Comparison of ENCODE assay signal across 7 cellular contexts in genomic region chr1:52056937-52057231, GRCh38. TPM values are rescaled to one million over a fixed set of nuclear protein-coding genes. Genes with fewer than 3 reads are reported as not detected.
A peak's percentile ranks its signal among the peaks of the same experiment; 100 is the strongest.
DNase-seq lines count a peak whose midpoint lies in the region; ATAC-seq and TF ChIP-seq lines count a peak whose summit lies in the region.

No MANE protein-coding gene starts in this region.

- peaks cover 5% of the 10 kb centered on the region for H3K36me3 Mint-ChIP-seq in neural crest cell (ENCODE audit: low read depth)

- no peaks in the 10 kb centered on the region for H3K27me3 Mint-ChIP-seq in neural crest cell (ENCODE audit: low read depth)

- H3K4me1 ChIP-seq in HUES64 (ENCODE audit: insufficient read depth, low read length), result peaks cover 21% of the 10 kb centered on the region
- H3K4me1 ChIP-seq in colonic mucosa, result peaks cover 10% of the 10 kb centered on the region

- peak overlapping the region; percentile 75 for H3K4me3 ChIP-seq in HUES64 (ENCODE audit: low read length)
- H3K4me3 ChIP-seq in colonic mucosa, result peak overlapping the region; percentile 77

- no peaks in the 10 kb centered on the region for H3K9me3 Mint-ChIP-seq in neural crest cell

- H3K27me3 ChIP-seq in HUES64 (ENCODE audit: insufficient read depth, low read length) (no peaks in the 10 kb centered on the region), colonic mucosa (no peaks in the 10 kb centered on the region)

- peak overlapping the region; percentile 99 for H3K27ac Mint-ChIP-seq in neural crest cell (ENCODE audit: unreplicated experiment)

- WGBS in HUES64, result 5% methylated on average over 4 of the region's 4 CpGs

- ATAC-seq in GM21360 (IDR thresholded peaks at IDR 0.05; ENCODE audit: unreplicated experiment), result peak; percentile 32

- H3K36me3 ChIP-seq in HUES64 (ENCODE audit: insufficient read depth, low read length), result peaks cover 49% of the 10 kb centered on the region
- no peaks in the 10 kb centered on the region for H3K36me3 ChIP-seq in colonic mucosa

- peak overlapping the region; percentile 93 for H3K9ac ChIP-seq in HUES64 (ENCODE audit: low read depth, low read length)
- peak overlapping the region; percentile 83 to 86 for H3K9ac ChIP-seq in colonic mucosa (ENCODE audit: low read depth in 2 of 2, low read length in 2 of 2)

- intact Hi-C loops in colonic mucosa (cut with DNase I), result no loop called here

- H3K9me3 ChIP-seq in HUES64 (ENCODE audit: insufficient read depth, low read depth, low read length), result no peaks in the 10 kb centered on the region
- no peaks in the 10 kb centered on the region for H3K9me3 ChIP-seq in colonic mucosa

- peaks cover 40% of the 10 kb centered on the region for H3K4me1 Mint-ChIP-seq in neural crest cell

- TF ChIP-seq CTCF in colonic mucosa (IDR thresholded peaks at IDR 0.05) (no peak), neural crest cell (conservative IDR thresholded peaks at IDR 0.05) (no peak)

- peak overlapping the region; percentile 95 for H3K27ac ChIP-seq in HUES64 (ENCODE audit: low read depth, low read length)
- H3K27ac ChIP-seq in colonic mucosa, result peak overlapping the region; percentile 92

- H3K4me3 Mint-ChIP-seq in neural crest cell, result peak overlapping the region; percentile 97

- DNase-seq in colonic mucosa (no peak), neural crest cell (ENCODE audit: low read depth, low spot score) (no peak), C1 segment of cervical spinal cord (lab: John Stamatoyannopoulos, UW) (no peak), SW 1271 (lab: John Stamatoyannopoulos, UW) (no peak), NCI-H2171 treated with DMSO at 0.1 percent for 48 hours (lab: John Stamatoyannopoulos, UW) (no peak)

RNA-seq across cellular contexts. Expression of gene BTF3L4, which starts 0.8 kb away (rescaled TPM):
- 88.5 TPM for polyA plus RNA-seq in HUES64 (2013, experiment 1 of 2)
- polyA plus RNA-seq in HUES64 (2013, experiment 2 of 2), result 98.8 TPM
- total RNA-seq in colonic mucosa (10 to 100 TPM; 20.7 to 23.4 TPM), neural crest cell (74.3 and 75.0 TPM in 2 replicates)

RNA-seq across cellular contexts. Expression of gene TXNDC12, which starts 1.9 kb away (rescaled TPM):
- 53.6 TPM for polyA plus RNA-seq in HUES64 (2013, experiment 1 of 2)
- 56.9 TPM for polyA plus RNA-seq in HUES64 (2013, experiment 2 of 2)
- 10 to 100 TPM; 51.7 to 68.1 TPM for total RNA-seq in colonic mucosa
- 60.7 and 62.9 TPM in 2 replicates for total RNA-seq in neural crest cell

RNA-seq across cellular contexts. Expression of gene KTI12, which starts 23.3 kb away (rescaled TPM):
- polyA plus RNA-seq in HUES64 (2013, experiment 1 of 2), result 6.9 TPM
- 8.5 TPM for polyA plus RNA-seq in HUES64 (2013, experiment 2 of 2)
- total RNA-seq in colonic mucosa (1 to 10 TPM; 7.5 to 8.4 TPM), neural crest cell (6.4 and 8.1 TPM in 2 replicates)
